Comparison of ENCODE assay signal across 15 cellular contexts in genomic region chr21:28091500-28091899, GRCh38.
A peak's percentile ranks its signal among the peaks of the same experiment; 100 is the strongest.
DNase-seq lines count a peak whose midpoint lies in the region; ATAC-seq and TF ChIP-seq lines count a peak whose summit lies in the region.
"Had no signal": no experiment of that assay in that cellular context is flagged by ENCODE, and none has a peak within 500 bp of the region (broad histone marks: within the 10 kb centered on the region; RNA-seq: fewer than 3 reads in every experiment).

No MANE protein-coding gene starts in this region.

- H3K4me1 ChIP-seq in left ventricle myocardium inferior: peaks cover 15% of the 10 kb centered on the region

- H3K9me3 Mint-ChIP-seq in mesothelial cell of epicardium: peaks cover 33% of the 10 kb centered on the region
- H3K9me3 Mint-ChIP-seq in stimulated activated naive CD8-positive, alpha-beta T cell treated with anti-CD3 and anti-CD28 coated beads, Interleukin-15, amount 100 ng/mL, for 72 hours: peaks cover 0 to 18% of the 10 kb centered on the region in 2 donors
- H3K9me3 Mint-ChIP-seq: CD8-positive, alpha-beta T cell had no signal

- peaks cover 31% of the 10 kb centered on the region for H3K4me1 Mint-ChIP-seq in mesothelial cell of epicardium
- peaks cover 7% of the 10 kb centered on the region for H3K4me1 Mint-ChIP-seq in stimulated activated naive CD8-positive, alpha-beta T cell treated with anti-CD3 and anti-CD28 coated beads, Interleukin-15, amount 100 ng/mL, for 72 hours
- H3K4me1 Mint-ChIP-seq: CD14-positive monocyte had no signal

- no peaks in the 10 kb centered on the region for H3K27me3 ChIP-seq in left ventricle myocardium inferior (ENCODE audit: low read depth)

- peak overlapping the region; percentile 56 for H3K4me3 ChIP-seq in left ventricle myocardium inferior

- no peak for TF ChIP-seq CTCF in left ventricle myocardium inferior (IDR thresholded peaks at IDR 0.05; ENCODE audit: borderline replicate concordance)
- TF ChIP-seq CTCF in mesothelial cell of epicardium (IDR thresholded peaks at IDR 0.05; ENCODE audit: unreplicated experiment): no peak

- DNase-seq in Right ventricle myocardium inferior (ENCODE audit: missing footprints): no peak
- DNase-seq in cardiac septum (ENCODE audit: low spot score): no peak
- DNase-seq in left ventricle myocardium inferior: no peak
- DNase-seq in mesothelial cell of epicardium (ENCODE audit: low spot score in 2 of 2, unreplicated experiment in 2 of 2): no peak
- no peak for DNase-seq in GDM1 (lab: John Stamatoyannopoulos, UW)
- DNase-seq in NCI-H524 treated with DMSO at 0.1 percent for 48 hours (lab: John Stamatoyannopoulos, UW): no peak
- no peak for DNase-seq in stimulated activated naive CD8-positive, alpha-beta T cell treated with anti-CD3 and anti-CD28 coated beads, Interleukin-15, amount 100 ng/mL, for 72 hours
- DNase-seq in NCI-H2029 (lab: John Stamatoyannopoulos, UW): no peak
- DNase-seq: CD8-positive, alpha-beta T cell; COR-L47; DMS53; GOT3; H9 had no signal

- ATAC-seq in Right ventricle myocardium inferior: peak; percentile 74
- ATAC-seq in stimulated activated naive CD8-positive, alpha-beta T cell treated with anti-CD3 and anti-CD28 coated beads, Interleukin-15, amount 100 ng/mL, for 72 hours: no peak
- ATAC-seq: CD8-positive, alpha-beta T cell had no signal

- peaks cover 19% of the 10 kb centered on the region for H3K9me3 ChIP-seq in left ventricle myocardium inferior (replicated peaks)

- H3K27me3 Mint-ChIP-seq in mesothelial cell of epicardium (ENCODE audit: low read depth): no peaks in the 10 kb centered on the region
- H3K27me3 Mint-ChIP-seq in stimulated activated naive CD8-positive, alpha-beta T cell treated with anti-CD3 and anti-CD28 coated beads, Interleukin-15, amount 100 ng/mL, for 72 hours: no peaks in the 10 kb centered on the region

- H3K36me3 ChIP-seq in left ventricle myocardium inferior: no peaks in the 10 kb centered on the region

- peak overlapping the region; percentile 76 for H3K27ac ChIP-seq in left ventricle myocardium inferior (replicated peaks)
- H3K27ac ChIP-seq: 22Rv1 had no signal

- peak overlapping the region; percentile 46 for H3K4me3 Mint-ChIP-seq in mesothelial cell of epicardium
- H3K4me3 Mint-ChIP-seq in stimulated activated naive CD8-positive, alpha-beta T cell treated with anti-CD3 and anti-CD28 coated beads, Interleukin-15, amount 100 ng/mL, for 72 hours: no peak overlapping the region
- H3K4me3 Mint-ChIP-seq: CD14-positive monocyte; CD8-positive, alpha-beta T cell; H9 had no signal

- intact Hi-C loops in Right ventricle myocardium inferior (cut with DNase I) (loop anchor here (10.0 kb wide), 1 partner anchor 653 kb away; no protein-coding TSS in a partner anchor), cardiac septum (cut with DNase I) (no loop called here), left ventricle myocardium inferior (cut with micrococcal nuclease) (loop anchor here (10.0 kb wide), 1 partner anchor 223 kb away; no protein-coding TSS in a partner anchor)

- peaks cover 26% of the 10 kb centered on the region for H3K36me3 Mint-ChIP-seq in mesothelial cell of epicardium
- H3K36me3 Mint-ChIP-seq: CD14-positive monocyte; CD8-positive, alpha-beta T cell had no signal

- peak overlapping the region; percentile 73 for H3K27ac Mint-ChIP-seq in mesothelial cell of epicardium
- H3K27ac Mint-ChIP-seq in stimulated activated naive CD8-positive, alpha-beta T cell treated with anti-CD3 and anti-CD28 coated beads, Interleukin-15, amount 100 ng/mL, for 72 hours: no peak overlapping the region
- H3K27ac Mint-ChIP-seq: CD14-positive monocyte; CD8-positive, alpha-beta T cell; H9 had no signal
